9 cellular contexts compared by ENCODE assay signal in the genomic region with DNA sequence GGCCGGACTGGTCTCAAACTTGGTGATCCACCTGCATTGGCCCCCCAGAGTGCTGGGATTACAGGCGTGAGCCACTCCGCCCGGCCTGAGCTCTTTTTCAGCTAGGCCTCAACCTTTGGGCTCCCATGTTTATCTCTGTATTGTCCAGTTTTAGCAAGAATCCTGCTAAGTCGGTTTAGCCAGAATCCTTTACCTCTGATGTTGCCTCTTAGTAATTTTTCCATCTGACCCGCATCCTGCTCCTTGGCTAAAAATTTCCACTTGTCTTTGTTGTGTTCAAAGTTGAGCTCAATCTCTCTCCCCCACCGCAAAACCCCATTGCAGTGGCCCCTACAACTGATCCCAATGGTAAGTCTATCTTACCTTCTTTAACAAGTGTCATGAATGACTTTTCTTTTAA.
"Had no signal": no experiment of that assay in that cellular context is flagged by ENCODE, and none has a peak within 500 bp of the region (broad histone marks: within the 10 kb centered on the region; RNA-seq: fewer than 3 reads in every experiment).

No MANE protein-coding gene starts in this region.

- H3K4me3 ChIP-seq: GM23248, GM23338, HAP-1 had no signal

- H3K27ac ChIP-seq: GM23248 had no signal

- H3K4me2 ChIP-seq: GM23338 had no signal

- H3K4me3 Mint-ChIP-seq: GM23338, H9, HFFc6 had no signal

- ATAC-seq: GM23338, HCT116 had no signal

- DNase-seq: GM23248, GOT3, H7, H9, HCEC 1CT, HFFc6 had no signal

- H3K36me3 ChIP-seq: HAP-1 had no signal

- H3K27ac Mint-ChIP-seq: GM23338, H9, HFFc6 had no signal

- H3K9ac ChIP-seq: GM23248 had no signal

- H2AFZ ChIP-seq: GM23248, GM23338 had no signal

- H3K9me3 ChIP-seq: HAP-1 had no signal

- H3K9me3 Mint-ChIP-seq: GM23338, H9, HFFc6 had no signal
